7 cellular contexts compared by ENCODE assay signal in genomic region chr16:86861270-86861858, GRCh38.
DNase-seq lines count a peak whose midpoint lies in the region; ATAC-seq, FAIRE-seq and TF ChIP-seq lines count a peak whose summit lies in the region.
"Not testable (repeated sequence)": the region's sequence is repeated elsewhere in the genome, so short reads cannot be mapped to it uniquely, and the experiment has no call there.

No MANE protein-coding gene starts in this region.

- ATAC-seq in K562, HepG2: not testable (repeated sequence)

- no CpG with 5 or more reads among the region's 7 CpGs for WGBS in H9 (ENCODE audit: extremely low coverage, insufficient read length, low lambda C conversion rate)
- WGBS in K562 (ENCODE audit: insufficient coverage, low coverage, missing lambda C conversion rate): 2% methylated on average over 7 of the region's 7 CpGs
- WGBS in HepG2 (ENCODE audit: low lambda C conversion rate): 72% methylated on average over 7 of the region's 7 CpGs
- WGBS in neuronal stem cell (ENCODE audit: extremely low coverage in 2 of 2, insufficient read length in 2 of 2, insufficient replicate concordance in 1 of 2), 2 donors: no CpG with 5 or more reads among the region's 7 CpGs
- WGBS in trophoblast cell (ENCODE audit: extremely low coverage, insufficient coverage, insufficient read length): no CpG with 5 or more reads among the region's 7 CpGs

- H2AK5ac ChIP-seq in H9 (ENCODE audit: insufficient read length, low read length); neuronal stem cell (ENCODE audit: low read depth, low read length); trophoblast cell (ENCODE audit: low read length): not testable (repeated sequence)

- H2BK12ac ChIP-seq in H9 (ENCODE audit: insufficient read length, low read depth, low read length); neuronal stem cell (ENCODE audit: low read length); trophoblast cell (ENCODE audit: low read length): not testable (repeated sequence)

- not testable (repeated sequence) for H3T11ph ChIP-seq in H9 (ENCODE audit: low read length)

- TF ChIP-seq EP300 in K562 (IDR thresholded peaks at IDR 0.05; ENCODE audit: low read length); HepG2 (IDR thresholded peaks at IDR 0.05; ENCODE audit: low read depth in 2 of 2, low read length in 2 of 2); HepG2 (CRISPR knock-in tag; IDR thresholded peaks at IDR 0.05; ENCODE audit: borderline replicate concordance): not testable (repeated sequence)

- not testable (repeated sequence) for H3K36me3 Mint-ChIP-seq in H9 (ENCODE audit: insufficient read depth in 1 of 3, low read depth in 3 of 3)

- not testable (repeated sequence) for H2BK15ac ChIP-seq in H9 (ENCODE audit: low read depth, low read length); neuronal stem cell (ENCODE audit: low read length)

- H3K79me1 ChIP-seq in H9 (ENCODE audit: insufficient read depth, low read depth, low read length, poor library complexity, severe bottlenecking); neuronal stem cell (ENCODE audit: low read depth, low read length); trophoblast cell (ENCODE audit: low read length): not testable (repeated sequence)

- not testable (repeated sequence) for H3K4me3 Mint-ChIP-seq in H9

- H3K4me2 ChIP-seq in H9 (ENCODE audit: insufficient read depth, insufficient read length, low read length); K562 (ENCODE audit: insufficient read depth, low read length); HepG2 (ENCODE audit: low read depth, low read length); neuronal stem cell (ENCODE audit: insufficient read depth, low read length, poor library complexity, severe bottlenecking); trophoblast cell (ENCODE audit: low read length): not testable (repeated sequence)

- not testable (repeated sequence) for H3K4me1 Mint-ChIP-seq in H9

- TF ChIP-seq RAD21 in K562 (CRISPR knock-in tag; conservative IDR thresholded peaks at IDR 0.05 in 1 of 2, IDR thresholded peaks at IDR 0.05 in 1 of 2); HepG2 (CRISPR knock-in tag; IDR thresholded peaks at IDR 0.05): not testable (repeated sequence)

- not testable (repeated sequence) for H3K4me3 ChIP-seq in HEK293 (ENCODE audit: low read depth, low read length); K562; HepG2 (replicated peaks in 1 of 3; ENCODE audit: insufficient read depth in 1 of 3, low read depth in 2 of 3, low read length in 3 of 3)
- H3K4me3 ChIP-seq in neuronal stem cell (ENCODE audit: low read length in 2 of 2) (peak overlapping the region in 1 of 2 donors; percentile 49), trophoblast cell (ENCODE audit: low read depth, low read length) (peak overlapping the region; percentile 0)

- POLR2A ChIA-PET in HEK293 (lab: Yijun Ruan, JAX); K562 (lab: Yijun Ruan, JAX); HepG2 (lab: Yijun Ruan, JAX): not testable (repeated sequence)

- H3K56ac ChIP-seq in H9 (ENCODE audit: insufficient read length, low read depth, low read length): not testable (repeated sequence)

- not testable (repeated sequence) for TF ChIP-seq POLR2A in GM12891 (IDR thresholded peaks at IDR 0.05; ENCODE audit: low read depth, low read length); K562 (conservative IDR thresholded peaks at IDR 0.05); HepG2 (IDR thresholded peaks at IDR 0.05; ENCODE audit: insufficient read depth in 1 of 2, low read depth in 2 of 2, low read length in 2 of 2)

- peak overlapping the region; percentile 18 for H3K18ac ChIP-seq in H9 (ENCODE audit: insufficient read length, low read depth, low read length)
- not testable (repeated sequence) for H3K18ac ChIP-seq in neuronal stem cell (ENCODE audit: low read length); trophoblast cell (ENCODE audit: low read length)

- H3K27me3 Mint-ChIP-seq in H9 (ENCODE audit: low read depth): not testable (repeated sequence)

- not testable (repeated sequence) for H3K9me3 ChIP-seq in H9 (ENCODE audit: control insufficient read depth, low read depth, low read length); HEK293 (ENCODE audit: control insufficient read depth, insufficient read depth, low read depth, low read length); K562 (replicated peaks; ENCODE audit: control insufficient read depth, insufficient read depth, low read depth, low read length); neuronal stem cell (replicated peaks in 1 of 2; ENCODE audit: control insufficient read depth in 2 of 2, insufficient read depth in 1 of 2, low read depth in 1 of 2, low read length in 2 of 2); trophoblast cell (ENCODE audit: insufficient read depth, low read depth, low read length)
- H3K9me3 ChIP-seq in HepG2 (ENCODE audit: low read length): peaks cover 14% of the 10 kb centered on the region

- peak overlapping the region; percentile 44 for H4K5ac ChIP-seq in H9 (ENCODE audit: insufficient read length, low read depth, low read length)

- H3K9ac ChIP-seq in H9 (ENCODE audit: extremely low read depth, insufficient read length, low read length); K562 (ENCODE audit: insufficient read depth in 1 of 2, low read depth in 2 of 2, low read length in 2 of 2); HepG2 (ENCODE audit: insufficient read depth, low read depth, low read length); trophoblast cell (ENCODE audit: low read length): not testable (repeated sequence)
- peak overlapping the region; percentile 7 for H3K9ac ChIP-seq in neuronal stem cell (ENCODE audit: low read depth, low read length, poor library complexity)

- H3K23me2 ChIP-seq in H9 (ENCODE audit: insufficient read length, low read depth, low read length, poor library complexity, severe bottlenecking): not testable (repeated sequence)

- H3K27me3 ChIP-seq in H9 (ENCODE audit: insufficient read depth, low read length); HepG2 (ENCODE audit: control insufficient read depth in 1 of 2, insufficient read depth in 2 of 2, low read length in 2 of 2); neuronal stem cell (ENCODE audit: control insufficient read depth in 3 of 3, insufficient read depth in 3 of 3, low read depth in 1 of 3, low read length in 3 of 3); trophoblast cell (ENCODE audit: insufficient read depth, low read length): not testable (repeated sequence)
- H3K27me3 ChIP-seq in K562 (ENCODE audit: control insufficient read depth in 2 of 2, insufficient read depth in 2 of 2, low read length in 2 of 2): peaks cover 0 to 45% of the 10 kb centered on the region in 2 experiments; a peak in 3 of 5 replicates

- H3K36me3 ChIP-seq in HEK293 (ENCODE audit: control insufficient read depth in 2 of 2, insufficient read depth in 1 of 2, low read length in 2 of 2); K562 (ENCODE audit: control insufficient read depth, insufficient read depth, low read length); HepG2 (replicated peaks in 1 of 2; ENCODE audit: control insufficient read depth in 1 of 2, insufficient read depth in 2 of 2, low read length in 2 of 2); neuronal stem cell (replicated peaks in 1 of 2; ENCODE audit: control insufficient read depth in 2 of 2, insufficient read depth in 2 of 2, low read length in 2 of 2); trophoblast cell (ENCODE audit: control insufficient read depth in 1 of 2, insufficient read depth in 2 of 2, low read length in 2 of 2): not testable (repeated sequence)

- H2AFZ ChIP-seq in H9 (ENCODE audit: low read length); K562 (ENCODE audit: low read depth, low read length); HepG2 (ENCODE audit: low read length); neuronal stem cell (ENCODE audit: low read length); trophoblast cell (ENCODE audit: insufficient read depth, low read length, poor library complexity): not testable (repeated sequence)

- not testable (repeated sequence) for H3K9me3 Mint-ChIP-seq in H9

- not testable (repeated sequence) for H3K23ac ChIP-seq in H9 (ENCODE audit: insufficient read length, low read depth, low read length); neuronal stem cell (ENCODE audit: low read depth, low read length, poor library complexity); trophoblast cell (ENCODE audit: low read length)

- H4K91ac ChIP-seq in H9 (ENCODE audit: insufficient read length, low read depth, low read length); neuronal stem cell (ENCODE audit: low read depth, low read length, poor library complexity); trophoblast cell (ENCODE audit: low read depth, low read length): not testable (repeated sequence)

- not testable (repeated sequence) for H2BK20ac ChIP-seq in H9 (ENCODE audit: low read depth, low read length, poor library complexity, severe bottlenecking)

- DNase-seq in GM12891 (ENCODE audit: insufficient read length, low spot score); H9; K562 (ENCODE audit: extremely low read depth in 1 of 4, low spot score in 3 of 4); HepG2 (ENCODE audit: low spot score); neuronal stem cell (ENCODE audit: low spot score); trophoblast cell: not testable (repeated sequence)

- intact Hi-C loops in K562 (cut with micrococcal nuclease); HepG2 (cut with micrococcal nuclease; ENCODE audit: unreplicated experiment): not testable (repeated sequence)

- not testable (repeated sequence) for H4K8ac ChIP-seq in H9 (replicated peaks; ENCODE audit: insufficient read length, low read depth, low read length); neuronal stem cell (ENCODE audit: low read depth, low read length); trophoblast cell (ENCODE audit: low read depth, low read length)

- not testable (repeated sequence) for TF ChIP-seq CTCF in H9 (conservative IDR thresholded peaks at IDR 0.05); HEK293 (tag by site-specific recombination; IDR thresholded peaks at IDR 0.05); K562 (IDR thresholded peaks at IDR 0.05 in 2 of 3, conservative IDR thresholded peaks at IDR 0.05 in 1 of 3; ENCODE audit: insufficient read depth in 2 of 3, low read depth in 1 of 3, low read length in 3 of 3); HepG2 (CRISPR knock-in tag; IDR thresholded peaks at IDR 0.05)

- H4K20me1 ChIP-seq in H9 (ENCODE audit: control insufficient read depth, insufficient read depth, insufficient read length); K562 (replicated peaks; ENCODE audit: control insufficient read depth, insufficient read depth, low read length); HepG2 (ENCODE audit: insufficient read depth, low read length): not testable (repeated sequence)

- not testable (repeated sequence) for H4K12ac ChIP-seq in trophoblast cell (ENCODE audit: low read depth, low read length)

- FAIRE-seq in GM12891 (lab: Jason Lieb, UNC): peak; percentile 75
- not testable (repeated sequence) for FAIRE-seq in K562 (lab: Jason Lieb, UNC); HepG2 (lab: Jason Lieb, UNC)

- H3K27ac ChIP-seq in H9 (ENCODE audit: insufficient read length, low read depth, low read length); HEK293 (ENCODE audit: extremely low read depth, low read depth, low read length); K562 (ENCODE audit: extremely low read depth, low read depth, low read length); HepG2 (ENCODE audit: extremely low read length, insufficient read depth, low read length); neuronal stem cell (replicated peaks; ENCODE audit: low read length); trophoblast cell (ENCODE audit: low read depth, low read length): not testable (repeated sequence)

- H3K9me1 ChIP-seq in K562 (ENCODE audit: control insufficient read depth, insufficient read depth, low read length): not testable (repeated sequence)

- H2BK120ac ChIP-seq in H9 (ENCODE audit: low read depth, low read length, poor library complexity, severe bottlenecking); neuronal stem cell (ENCODE audit: low read depth, low read length); trophoblast cell (ENCODE audit: insufficient read depth, low read length, poor library complexity): not testable (repeated sequence)

- CTCF ChIA-PET in HEK293 (lab: Yijun Ruan, JAX); K562 (lab: Yijun Ruan, JAX; ENCODE audit: low intra/inter-chr PET ratio); HepG2 (lab: Yijun Ruan, JAX; ENCODE audit: low intra/inter-chr PET ratio, low total read pairs): not testable (repeated sequence)

- not testable (repeated sequence) for H3K14ac ChIP-seq in H9 (ENCODE audit: insufficient read depth, low read length); trophoblast cell (ENCODE audit: low read length)
- peak overlapping the region; percentile 27 for H3K14ac ChIP-seq in neuronal stem cell (ENCODE audit: low read length)

- not testable (repeated sequence) for H3K4ac ChIP-seq in H9 (ENCODE audit: low read depth, low read length); neuronal stem cell (ENCODE audit: low read length); trophoblast cell (ENCODE audit: low read depth, low read length)

- not testable (repeated sequence) for H2BK5ac ChIP-seq in H9 (ENCODE audit: insufficient read length, low read length); neuronal stem cell (ENCODE audit: low read length); trophoblast cell (ENCODE audit: low read depth, low read length, poor library complexity)

- not testable (repeated sequence) for H3K27ac Mint-ChIP-seq in H9

- not testable (repeated sequence) for BruUV-seq in K562 (replicated peaks; lab: Mats Ljungman, UMichigan); HepG2 (replicated peaks; lab: Mats Ljungman, UMichigan)

- not testable (repeated sequence) for H3K79me2 ChIP-seq in H9 (ENCODE audit: insufficient read depth, low read length); K562 (ENCODE audit: control insufficient read depth, insufficient read depth, low read length); HepG2 (ENCODE audit: insufficient read depth, low read length); trophoblast cell (ENCODE audit: control insufficient read depth, insufficient read depth, low read length, poor library complexity)

- not testable (repeated sequence) for H3K4me1 ChIP-seq in H9 (ENCODE audit: insufficient read depth, low read length); HEK293 (ENCODE audit: control insufficient read depth, insufficient read depth, low read length); K562 (replicated peaks in 1 of 2; ENCODE audit: control insufficient read depth in 2 of 2, insufficient read depth in 2 of 2, low read length in 2 of 2); neuronal stem cell (ENCODE audit: control insufficient read depth in 2 of 2, insufficient read depth in 1 of 2, low read depth in 1 of 2, low read length in 2 of 2); trophoblast cell (ENCODE audit: control insufficient read depth in 1 of 2, insufficient read depth in 2 of 2, low read length in 2 of 2)
- peaks cover 19% of the 10 kb centered on the region for H3K4me1 ChIP-seq in HepG2 (ENCODE audit: insufficient read depth, low read length)

- in situ Hi-C loops in K562 (cut with MboI); HepG2 (cut with HindIII; ENCODE audit: extremely low pct_ligation_motif_present, low pct_unique_long_range_greater_than_20kb): not testable (repeated sequence)
